1 cellular context compared by ENCODE assay signal in genomic region chr5:111512026-111512405, GRCh38.
TF ChIP-seq lines count a peak whose summit lies in the region.

No MANE protein-coding gene starts in this region.

TF ChIP-seq in H1, 55 proteins besides CTCF, POLR2A, EP300 and RAD21 (continued from another document):
- no peak for TF ChIP-seq ATF2 (IDR thresholded peaks at IDR 0.05; ENCODE audit: low read length)
- TF ChIP-seq SIN3A (conservative IDR thresholded peaks at IDR 0.05 in 1 of 2, IDR thresholded peaks at IDR 0.05 in 1 of 2; ENCODE audit: low read depth in 1 of 2, low read length in 2 of 2): peak in 1 of 2 experiments; percentile 77; a peak in 1 of 4 replicates
- TF ChIP-seq HDAC2 (IDR thresholded peaks at IDR 0.05; ENCODE audit: borderline replicate concordance in 1 of 2, low read depth in 2 of 2, low read length in 2 of 2): peak in 1 of 2 experiments; percentile 82; a peak in 2 of 4 replicates
- no peak; the same call in 1 of the 2 replicates for TF ChIP-seq E2F6 (IDR thresholded peaks at IDR 0.05)
- peak; percentile 75 for TF ChIP-seq PHF8 (conservative IDR thresholded peaks at IDR 0.05; ENCODE audit: low read depth, low read length)
